26 cellular contexts compared by ENCODE assay signal in genomic region chr12:19577131-19577530, GRCh38.
"Had no signal": no experiment of that assay in that cellular context is flagged by ENCODE, and none has a peak within 500 bp of the region (broad histone marks: within the 10 kb centered on the region; RNA-seq: fewer than 3 reads in every experiment).

No MANE protein-coding gene starts in this region.

- DNase-seq: activated CD4-positive, alpha-beta memory T cell treated with anti-CD3 and anti-CD28 coated beads for 36 hours; activated CD4-positive, alpha-beta T cell treated with anti-CD3 and anti-CD28 coated beads for 4 hours; activated CD4-positive, CD25-positive, alpha-beta regulatory T cell; activated CD8-positive, alpha-beta memory T cell treated with anti-CD3 and anti-CD28 coated beads, Interleukin-2, amount 10 ng/mL, durations not matched to agents 7 days and 5 days; activated gamma-delta T cell; activated naive CD4-positive, alpha-beta T cell treated with anti-CD3 and anti-CD28 coated beads, Interleukin-2, amount 50 U/mL, for 16 hours; activated naive CD8-positive, alpha-beta T cell treated with anti-CD3 and anti-CD28 coated beads, Interleukin-2, amount 50 U/mL, for 24 hours; activated T-cell treated with anti-CD3 and anti-CD28 coated beads for 4 hours; anterior cingulate cortex; body of pancreas; effector CD8-positive, alpha-beta T cell; heart left ventricle; islet precursor cell; left cardiac atrium; naive thymus-derived CD4-positive, alpha-beta T cell; small intestine; stimulated activated CD4-positive, alpha-beta T cell treated with anti-CD3 and anti-CD28 coated beads, Interleukin-15, amount 100 ng/mL, for 24 hours; stomach; SW 1271; T-helper 17 cell; transverse colon had no signal

- H3K27me3 ChIP-seq: body of pancreas, cardiac muscle cell, heart left ventricle, neural progenitor cell, stomach, suprapubic skin, transverse colon had no signal

- H3K4me1 ChIP-seq: neural progenitor cell had no signal

- H3K9me3 ChIP-seq: body of pancreas, heart left ventricle, suprapubic skin, transverse colon had no signal

- H3K27ac ChIP-seq: body of pancreas, neural progenitor cell, suprapubic skin, transverse colon had no signal

- ATAC-seq: activated CD8-positive, alpha-beta memory T cell treated with anti-CD3 and anti-CD28 coated beads, Interleukin-2, amount 10 ng/mL, durations not matched to agents 7 days and 5 days; activated naive CD8-positive, alpha-beta T cell treated with anti-CD3 and anti-CD28 coated beads, Interleukin-2, amount 50 U/mL, for 24 hours; body of pancreas; esophagus mucosa; heart left ventricle; left cardiac atrium; naive thymus-derived CD4-positive, alpha-beta T cell; stimulated activated memory B cell treated with anti-CD40 and anti-IgM and Interleukin-4, amounts not matched to agents 10 μg/mL and 1 μg/mL and 100 μg/mL, for 72 hours; T-helper 17 cell had no signal

- H3K36me3 ChIP-seq: cardiac muscle cell, heart left ventricle, neural progenitor cell, stomach, suprapubic skin, transverse colon had no signal

- H3K4me3 ChIP-seq: body of pancreas, cardiac muscle cell, heart left ventricle, neural progenitor cell, stomach, suprapubic skin, transverse colon had no signal
